Comparison of ENCODE assay signal across 16 cellular contexts in genomic region chr1:26094076-26094669, GRCh38. TPM values are rescaled to one million over a fixed set of nuclear protein-coding genes. Genes with fewer than 3 reads are reported as not detected.
DNase-seq lines count a peak whose midpoint lies in the region; ATAC-seq and TF ChIP-seq lines count a peak whose summit lies in the region.
"Had no signal": no experiment of that assay in that cellular context is flagged by ENCODE, and none has a peak within 500 bp of the region (broad histone marks: within the 10 kb centered on the region; RNA-seq: fewer than 3 reads in every experiment).

No MANE protein-coding gene starts in this region.

- no peaks in the 10 kb centered on the region for H3K36me3 ChIP-seq in GM23248 (ENCODE audit: low read depth)
- H3K36me3 ChIP-seq in heart left ventricle: no peaks in the 10 kb centered on the region
- H3K36me3 ChIP-seq in osteoblast (ENCODE audit: insufficient read depth, low read length): no peaks in the 10 kb centered on the region
- H3K36me3 ChIP-seq in CD8-positive, alpha-beta T cell (ENCODE audit: insufficient read depth, low read length): no peaks in the 10 kb centered on the region
- H3K36me3 ChIP-seq: HAP-1, Peyer's patch had no signal

- no peaks in the 10 kb centered on the region for H3K9me3 Mint-ChIP-seq in CD8-positive, alpha-beta T cell
- no peaks in the 10 kb centered on the region for H3K9me3 Mint-ChIP-seq in immature natural killer cell
- H3K9me3 Mint-ChIP-seq in activated naive CD8-positive, alpha-beta T cell treated with anti-CD3 and anti-CD28 coated beads for 36 hours: no peaks in the 10 kb centered on the region
- H3K9me3 Mint-ChIP-seq: activated naive CD4-positive, alpha-beta T cell treated with anti-CD3 and anti-CD28 coated beads, Interleukin-2, amount 50 U/mL, for 72 hours had no signal

- peak; percentile 91 to 96 (median 94) for ATAC-seq in heart left ventricle
- ATAC-seq in CD8-positive, alpha-beta T cell: no peak
- ATAC-seq: activated naive CD4-positive, alpha-beta T cell treated with anti-CD3 and anti-CD28 coated beads, Interleukin-2, amount 50 U/mL, for 72 hours had no signal

- no peak overlapping the region for H3K27ac Mint-ChIP-seq in CD8-positive, alpha-beta T cell
- H3K27ac Mint-ChIP-seq in immature natural killer cell: no peak overlapping the region
- H3K27ac Mint-ChIP-seq in activated naive CD8-positive, alpha-beta T cell treated with anti-CD3 and anti-CD28 coated beads for 36 hours: no peak overlapping the region
- H3K27ac Mint-ChIP-seq: activated naive CD4-positive, alpha-beta T cell treated with anti-CD3 and anti-CD28 coated beads, Interleukin-2, amount 50 U/mL, for 72 hours had no signal

- H3K4me1 ChIP-seq in GM23248 (ENCODE audit: insufficient read depth) (peaks cover 12% of the 10 kb centered on the region), heart left ventricle (peaks cover 0 to 24% (median 14%) of the 10 kb centered on the region in 12 donors), osteoblast (ENCODE audit: insufficient read depth, low read length) (peaks cover 15% of the 10 kb centered on the region)
- H3K4me1 ChIP-seq in CD8-positive, alpha-beta T cell (ENCODE audit: insufficient read depth, low read length): no peaks in the 10 kb centered on the region
- H3K4me1 ChIP-seq: Peyer's patch had no signal

- H3K27me3 Mint-ChIP-seq in CD8-positive, alpha-beta T cell (ENCODE audit: low read depth): peaks cover 27% of the 10 kb centered on the region
- peaks cover under 1 to 18% (median 7%) of the 10 kb centered on the region in 3 donors for H3K27me3 Mint-ChIP-seq in immature natural killer cell (ENCODE audit: low read depth in 3 of 3)
- H3K27me3 Mint-ChIP-seq in activated naive CD8-positive, alpha-beta T cell treated with anti-CD3 and anti-CD28 coated beads for 36 hours: peaks cover 25% of the 10 kb centered on the region

- H3F3A ChIP-seq in GM23248 (ENCODE audit: insufficient read depth): peaks cover 18% of the 10 kb centered on the region

- H3K27me3 ChIP-seq in GM23248 (replicated peaks; ENCODE audit: insufficient read depth) (peaks cover 42% of the 10 kb centered on the region), heart left ventricle (peaks cover 0 to 13% (median 0%) of the 10 kb centered on the region in 9 donors), osteoblast (ENCODE audit: insufficient read depth, low read length) (peaks cover 36% of the 10 kb centered on the region)
- no peaks in the 10 kb centered on the region for H3K27me3 ChIP-seq in CD8-positive, alpha-beta T cell (ENCODE audit: insufficient read depth, low read length)
- H3K27me3 ChIP-seq: Peyer's patch had no signal

- H3K27ac ChIP-seq in GM23248: no peak overlapping the region
- peak overlapping the region; percentile 61 to 99 (median 88) for H3K27ac ChIP-seq in heart left ventricle
- no peak overlapping the region for H3K27ac ChIP-seq in osteoblast (ENCODE audit: low read depth, low read length)
- H3K27ac ChIP-seq in CD8-positive, alpha-beta T cell (ENCODE audit: low read depth, low read length): no peak overlapping the region
- H3K27ac ChIP-seq: Peyer's patch had no signal

- peak; percentile 11 for DNase-seq in GM23248
- DNase-seq in NCI-H2171 treated with DMSO at 0.1 percent for 48 hours (lab: John Stamatoyannopoulos, UW): peak; percentile 74
- DNase-seq in heart left ventricle: peak; percentile 66 to 87 (median 69)
- no peak for DNase-seq in osteoblast (ENCODE audit: insufficient read length, low spot score, missing footprints)
- no peak for DNase-seq in CD8-positive, alpha-beta T cell
- no peak for DNase-seq in T-helper 2 cell
- DNase-seq in immature natural killer cell: no peak
- no peak for DNase-seq in activated naive CD8-positive, alpha-beta T cell treated with anti-CD3 and anti-CD28 coated beads for 36 hours
- DNase-seq: NCI-H1930, Peyer's patch had no signal

- POLR2A ChIA-PET in CD8-positive, alpha-beta T cell (lab: Charles Lee): no interaction called here

- H3K4me3 Mint-ChIP-seq in CD8-positive, alpha-beta T cell: no peak overlapping the region
- no peak overlapping the region for H3K4me3 Mint-ChIP-seq in immature natural killer cell
- no peak overlapping the region for H3K4me3 Mint-ChIP-seq in activated naive CD8-positive, alpha-beta T cell treated with anti-CD3 and anti-CD28 coated beads for 36 hours

- H3K4me2 ChIP-seq in GM23248 (ENCODE audit: unreplicated experiment) (no peak overlapping the region), osteoblast (ENCODE audit: insufficient read depth, low read length) (peak overlapping the region; percentile 51)

- no peaks in the 10 kb centered on the region for H3K79me2 ChIP-seq in GM23248 (ENCODE audit: insufficient read depth)
- no peaks in the 10 kb centered on the region for H3K79me2 ChIP-seq in osteoblast (ENCODE audit: insufficient read depth, low read length)

- no peaks in the 10 kb centered on the region for H3K36me3 Mint-ChIP-seq in CD8-positive, alpha-beta T cell
- H3K36me3 Mint-ChIP-seq in immature natural killer cell: no peaks in the 10 kb centered on the region
- no peaks in the 10 kb centered on the region for H3K36me3 Mint-ChIP-seq in activated naive CD8-positive, alpha-beta T cell treated with anti-CD3 and anti-CD28 coated beads for 36 hours
- H3K36me3 Mint-ChIP-seq: activated naive CD4-positive, alpha-beta T cell treated with anti-CD3 and anti-CD28 coated beads, Interleukin-2, amount 50 U/mL, for 72 hours had no signal

- WGBS in GM23248 (ENCODE audit: low coverage in 1 of 2, low lambda C conversion rate in 2 of 2, missing lambda C conversion rate in 2 of 2), 2 experiments: 8 to 10% methylated on average over 11 of the region's 11 CpGs
- WGBS in heart left ventricle, 4 donors: 7 to 18% (median 12%) methylated on average over 9 to 11 of the region's 11 CpGs

- TF ChIP-seq POLR2A in heart left ventricle (IDR thresholded peaks at IDR 0.05): peak in 1 of 2 donors; percentile 55

- no peak overlapping the region for H3K9ac ChIP-seq in GM23248

- no peaks in the 10 kb centered on the region for H3K4me1 Mint-ChIP-seq in CD8-positive, alpha-beta T cell (ENCODE audit: low read depth)
- no peaks in the 10 kb centered on the region for H3K4me1 Mint-ChIP-seq in immature natural killer cell
- H3K4me1 Mint-ChIP-seq in activated naive CD8-positive, alpha-beta T cell treated with anti-CD3 and anti-CD28 coated beads for 36 hours: peaks cover 2% of the 10 kb centered on the region

- no peaks in the 10 kb centered on the region for H3K9me2 ChIP-seq in GM23248 (ENCODE audit: insufficient read depth)

- H3K9me3 ChIP-seq in GM23248 (ENCODE audit: low read depth) (no peaks in the 10 kb centered on the region), heart left ventricle (no peaks in the 10 kb centered on the region), osteoblast (ENCODE audit: low read depth, low read length) (no peaks in the 10 kb centered on the region)
- no peaks in the 10 kb centered on the region for H3K9me3 ChIP-seq in CD8-positive, alpha-beta T cell (ENCODE audit: low read length)
- H3K9me3 ChIP-seq: HAP-1, Peyer's patch had no signal

- no peaks in the 10 kb centered on the region for H4K20me1 ChIP-seq in GM23248 (ENCODE audit: insufficient read depth)
- no peaks in the 10 kb centered on the region for H4K20me1 ChIP-seq in osteoblast (ENCODE audit: insufficient read depth, low read length)

- CTCF ChIA-PET in CD8-positive, alpha-beta T cell (lab: Charles Lee): no interaction called here

- in situ Hi-C loops in GM23248 (cut with MboI): no loop called here

- TF ChIP-seq CTCF in heart left ventricle (IDR thresholded peaks at IDR 0.05): no peak
- no peak for TF ChIP-seq CTCF in osteoblast (IDR thresholded peaks at IDR 0.05; ENCODE audit: extremely low read depth, low read depth, low read length)
- no peak for TF ChIP-seq CTCF in CD8-positive, alpha-beta T cell (IDR thresholded peaks at IDR 0.05)

- H3K4me3 ChIP-seq in GM23248 (no peak overlapping the region), heart left ventricle (peak overlapping the region in 7 of 12 donors; percentile 7 to 42 (median 27)), osteoblast (ENCODE audit: insufficient read depth, low read length) (no peak overlapping the region)
- H3K4me3 ChIP-seq in CD8-positive, alpha-beta T cell (ENCODE audit: low read depth, low read length): no peak overlapping the region
- H3K4me3 ChIP-seq: HAP-1, Peyer's patch had no signal

- intact Hi-C loops in heart left ventricle (cut with DNase I): loop anchor here in 8 of 10 donors (1.0 to 5.0 kb wide), 7 partner anchors 10 to 57 kb away; partner anchors contain the start of gene TRIM63 (in 3 of the 8)
- intact Hi-C loops in CD8-positive, alpha-beta T cell (cut with DNase I, micrococcal nuclease): no loop called here

- H2AFZ ChIP-seq in GM23248: peak overlapping the region; percentile 66; the same call in 1 of the 2 replicates
- H2AFZ ChIP-seq in osteoblast (ENCODE audit: low read length): no peak overlapping the region

RNA-seq across cellular contexts. Expression of gene PDIK1L, which starts 17.5 kb away (rescaled TPM):
- total RNA-seq in GM23248 (2014; rRNA removed; shearing (Covaris generic)): 6.6 and 6.8 TPM in 2 replicates
- polyA plus RNA-seq in GM23248 (2016; fragmentation: Nextera tagmentation; extraction: Ambion mirVana) (2.9 and 3.5 TPM in 2 replicates), heart left ventricle (1 to 10 TPM; 2.1 to 2.7 TPM), immature natural killer cell (1 to 10 TPM in 2 of 3 donors, under 1 TPM in 1; 0.89 to 3.3 (median 2.3) TPM)
- total RNA-seq in heart left ventricle (1 to 10 TPM; 3.9 to 9.3 (median 6.0) TPM), osteoblast (6.5 TPM in 2 replicates)
- 10 to 100 TPM; 10.2 to 10.8 TPM for total RNA-seq in CD8-positive, alpha-beta T cell
- total RNA-seq in activated naive CD8-positive, alpha-beta T cell treated with anti-CD3 and anti-CD28 coated beads for 36 hours: 10 to 100 TPM; 16.3 to 17.3 TPM

RNA-seq across cellular contexts. Expression of gene TRIM63, which starts 26.7 kb away (rescaled TPM):
- total RNA-seq in GM23248 (2014; rRNA removed; shearing (Covaris generic)): not detected in 2 replicates
- polyA plus RNA-seq in GM23248 (2016; fragmentation: Nextera tagmentation; extraction: Ambion mirVana) (not detected in 2 replicates), heart left ventricle (100 to 1,000 TPM; 277 to 444 TPM), immature natural killer cell (under 1 TPM in 1 of 3 donors, not detected in 2; 0.14 TPM)
- total RNA-seq in heart left ventricle (100 to 1,000 TPM; 136 to 598 (median 196) TPM), osteoblast (under 0.01 and 0.36 TPM in 2 replicates)
- total RNA-seq in CD8-positive, alpha-beta T cell: not detected
- not detected for total RNA-seq in activated naive CD8-positive, alpha-beta T cell treated with anti-CD3 and anti-CD28 coated beads for 36 hours
- total RNA-seq: dermis blood vessel endothelial cell, lung microvascular endothelial cell, renal cortical epithelial cell, temporal lobe had no signal

RNA-seq across cellular contexts. Expression of gene SLC30A2, which starts 48.3 kb away (rescaled TPM):
- not detected in 2 replicates for total RNA-seq in GM23248 (2014; rRNA removed; shearing (Covaris generic))
- polyA plus RNA-seq in GM23248 (2016; fragmentation: Nextera tagmentation; extraction: Ambion mirVana) (0.14 TPM in 1 of 2 replicates, not detected in the other), heart left ventricle (1 to 10 TPM; 3.4 to 3.7 TPM), immature natural killer cell (not detected)
- total RNA-seq in heart left ventricle (10 to 100 TPM in 4 of 9 donors, 1 to 10 TPM in 5; 2.9 to 18.0 (median 6.5) TPM), osteoblast (not detected in 2 replicates)
- not detected for total RNA-seq in CD8-positive, alpha-beta T cell
- total RNA-seq in activated naive CD8-positive, alpha-beta T cell treated with anti-CD3 and anti-CD28 coated beads for 36 hours: not detected
- total RNA-seq: activated naive CD4-positive, alpha-beta T cell treated with anti-CD3 and anti-CD28 coated beads, Interleukin-2, amount 50 U/mL, for 72 hours; dermis blood vessel endothelial cell; lung microvascular endothelial cell; temporal lobe had no signal

Comparison
In these comparisons a context has a peak if more than half of its experiments do, and no peak if none do; other contexts are left out.
1. DNase-seq: peak in GM23248 (single experiment), NCI-H2171 treated with DMSO at 0.1 percent for 48 hours (single experiment) and heart left ventricle (5 of 5); none in osteoblast (single experiment), CD8-positive, alpha-beta T cell (0 of 7), T-helper 2 cell (0 of 5), immature natural killer cell (0 of 3) and activated naive CD8-positive, alpha-beta T cell treated with anti-CD3 and anti-CD28 coated beads for 36 hours (single experiment).
2. H3K27ac ChIP-seq: peak in heart left ventricle (12 of 12); none in GM23248 (single experiment), osteoblast (single experiment) and CD8-positive, alpha-beta T cell (single experiment).
3. H3K4me3 ChIP-seq: peak in heart left ventricle (7 of 12); none in GM23248 (single experiment), osteoblast (single experiment) and CD8-positive, alpha-beta T cell (single experiment).
4. RNA of gene TRIM63, which starts 26.7 kb away (total RNA-seq): 136 to 598 TPM in heart left ventricle; under 0.01 to 0.36 TPM in osteoblast, not detected in GM23248, not detected in CD8-positive, alpha-beta T cell and not detected in activated naive CD8-positive, alpha-beta T cell treated with anti-CD3 and anti-CD28 coated beads for 36 hours; every median in the first group is over 100 times any median in the second.
5. intact Hi-C loops: an anchor here in heart left ventricle (1.0 to 5.0 kb wide); none called in CD8-positive, alpha-beta T cell.